In genomic region chr14:26596722-26597030, GRCh38 we compare ENCODE assay signal across 1 cellular context.
TF ChIP-seq lines count a peak whose summit lies in the region.

No MANE protein-coding gene starts in this region.

TF ChIP-seq in IMR-90, 13 proteins besides CTCF, POLR2A, EP300 and RAD21 (continued from another document):
- no peak for TF ChIP-seq BHLHE40 (IDR thresholded peaks at IDR 0.05; ENCODE audit: low read depth, low read length)
- no peak for TF ChIP-seq MAFK (IDR thresholded peaks at IDR 0.05; ENCODE audit: low read depth, low read length)
TF ChIP-seq in IMR-90: peak in this region for 0.
